ENCODE assay signal across 29 cellular contexts in genomic region chr7:132988117-132988516, GRCh38.
"Had no signal": no experiment of that assay in that cellular context is flagged by ENCODE, and none has a peak within 500 bp of the region (broad histone marks: within the 10 kb centered on the region; RNA-seq: fewer than 3 reads in every experiment).

No MANE protein-coding gene starts in this region.

- H3K4me2 ChIP-seq: hepatocyte had no signal

- H3K27ac ChIP-seq: colonic mucosa, coronary artery, dorsolateral prefrontal cortex, epithelial cell of prostate, esophagus muscularis mucosa, esophagus squamous epithelium, foreskin keratinocyte, gastrocnemius medialis, gastroesophageal sphincter, heart left ventricle, heart right ventricle, hepatocyte had no signal

- H3K27me3 ChIP-seq: colonic mucosa, dorsolateral prefrontal cortex, esophagus muscularis mucosa, esophagus squamous epithelium, foreskin keratinocyte, gastrocnemius medialis, gastroesophageal sphincter, heart left ventricle, heart right ventricle, hepatocyte had no signal

- FAIRE-seq: endometrium, endothelial cell of umbilical vein, frontal cortex had no signal

- H2AFZ ChIP-seq: hepatocyte had no signal

- DNase-seq: colonic mucosa; cortex of kidney; dermis blood vessel endothelial cell; dorsolateral prefrontal cortex; effector CD4-positive, alpha-beta T cell; effector CD8-positive, alpha-beta T cell; effector memory CD4-positive, alpha-beta T cell; effector memory CD8-positive, alpha-beta T cell; endodermal cell; erythroblast; esophagus squamous epithelium; foreskin fibroblast; foreskin keratinocyte; foreskin melanocyte; gastrocnemius medialis; glutamatergic neuron; head of caudate nucleus; heart left ventricle; heart right ventricle had no signal

- H3K4me3 Mint-ChIP-seq: dendritic cell treated with granulocyte-macrophage colony-stimulating factor and Interleukin-4, amounts not matched to agents 40 ng/mL and 50 ng/mL, for 4 days; effector memory CD8-positive, alpha-beta T cell; endodermal cell had no signal

- H3K36me3 ChIP-seq: colonic mucosa, esophagus muscularis mucosa, esophagus squamous epithelium, gastrocnemius medialis, gastroesophageal sphincter, heart left ventricle, heart right ventricle had no signal

- H3K9me3 ChIP-seq: colonic mucosa, esophagus muscularis mucosa, esophagus squamous epithelium, gastrocnemius medialis, gastroesophageal sphincter had no signal

- H3K4me3 ChIP-seq: colonic mucosa, coronary artery, dorsolateral prefrontal cortex, esophagus muscularis mucosa, esophagus squamous epithelium, gastrocnemius medialis, gastroesophageal sphincter, heart left ventricle, heart right ventricle, hepatocyte had no signal

- H3K27ac Mint-ChIP-seq: dendritic cell treated with granulocyte-macrophage colony-stimulating factor and Interleukin-4, amounts not matched to agents 40 ng/mL and 50 ng/mL, for 4 days; effector memory CD8-positive, alpha-beta T cell; endodermal cell had no signal

- H3K27me3 Mint-ChIP-seq: dendritic cell treated with granulocyte-macrophage colony-stimulating factor and Interleukin-4, amounts not matched to agents 40 ng/mL and 50 ng/mL, for 4 days; effector memory CD8-positive, alpha-beta T cell had no signal

- ATAC-seq: effector memory CD8-positive, alpha-beta T cell; esophagus mucosa; foreskin keratinocyte; gastrocnemius medialis; gastroesophageal sphincter; heart left ventricle; heart right ventricle had no signal

- H3K4me1 ChIP-seq: colonic mucosa, esophagus squamous epithelium, foreskin keratinocyte had no signal

- H3K9me3 Mint-ChIP-seq: effector memory CD8-positive, alpha-beta T cell had no signal
